In genomic region chr9:92790542-92791527, GRCh38 we compare ENCODE assay signal across 8 cellular contexts. TPM values are rescaled to one million over a fixed set of nuclear protein-coding genes. Genes with fewer than 3 reads are reported as not detected.
DNase-seq lines count a peak whose midpoint lies in the region; ATAC-seq and TF ChIP-seq lines count a peak whose summit lies in the region.

No MANE protein-coding gene starts in this region.

- CTCF ChIA-PET in activated CD4-positive, alpha-beta T cell treated with anti-CD3 and anti-CD28 coated beads for 36 hours (lab: Charles Lee), result interaction anchor here (0.6 to 3.9 kb wide), 31 partner anchors 9 to 656 kb away, joined by 3 to 71 read pairs (median 4); partner anchors contain the start of genes BICD2 and IPPK

- no peak overlapping the region for H3K4me3 Mint-ChIP-seq in activated CD4-positive, alpha-beta T cell treated with anti-CD3 and anti-CD28 coated beads for 36 hours

- H3K36me3 Mint-ChIP-seq in activated CD4-positive, alpha-beta T cell treated with anti-CD3 and anti-CD28 coated beads for 36 hours (ENCODE audit: low read depth), result no peaks in the 10 kb centered on the region

- H4K20me1 ChIP-seq in DND-41 (ENCODE audit: insufficient read depth, low read length), result no peaks in the 10 kb centered on the region

- H3K9me3 ChIP-seq in DND-41 (ENCODE audit: insufficient read depth, low read length, severe bottlenecking), result no peaks in the 10 kb centered on the region

- no peak overlapping the region for H3K27ac Mint-ChIP-seq in activated CD4-positive, alpha-beta T cell treated with anti-CD3 and anti-CD28 coated beads for 36 hours

- ATAC-seq in DND-41 (ENCODE audit: insufficient read depth, low read depth), result peak; percentile 97
- ATAC-seq in HG02571 (IDR thresholded peaks at IDR 0.05; ENCODE audit: unreplicated experiment), result peak; percentile 65
- ATAC-seq in activated CD4-positive, alpha-beta T cell treated with anti-CD3 and anti-CD28 coated beads for 36 hours, result peak; percentile 87
- peak; percentile 98 for ATAC-seq in left lobe of liver
- ATAC-seq in HG02623 (IDR thresholded peaks at IDR 0.05; ENCODE audit: unreplicated experiment), result no peak

- peak; percentile 73 for DNase-seq in DND-41
- DNase-seq in NCI-H345 (lab: John Stamatoyannopoulos, UW), result peak; percentile 63
- DNase-seq in activated CD4-positive, alpha-beta T cell treated with anti-CD3 and anti-CD28 coated beads for 36 hours, result peak; percentile 84
- peak; percentile 80 for DNase-seq in cerebellum (ENCODE audit: low spot score)
- peak; percentile 76 for DNase-seq in left lobe of liver (ENCODE audit: low spot score)
- DNase-seq in stimulated activated CD4-positive, alpha-beta T cell treated with anti-CD3 and anti-CD28 coated beads, Interleukin-4, amount 100 ng/mL, for 48 hours (ENCODE audit: low read depth in 2 of 2), result peak; percentile 55 to 64

- H3K4me1 Mint-ChIP-seq in activated CD4-positive, alpha-beta T cell treated with anti-CD3 and anti-CD28 coated beads for 36 hours, result peaks cover 9% of the 10 kb centered on the region

- peak; percentile 90 for TF ChIP-seq CTCF in DND-41 (IDR thresholded peaks at IDR 0.05; ENCODE audit: borderline replicate concordance, extremely low read depth, low read length, poor library complexity, severe bottlenecking)

- peak overlapping the region; percentile 38; the same call in 1 of the 2 replicates for H3K4me2 ChIP-seq in DND-41 (ENCODE audit: insufficient read depth, low read length)

- intact Hi-C loops in activated CD4-positive, alpha-beta T cell treated with anti-CD3 and anti-CD28 coated beads for 36 hours (cut with DNase I, micrococcal nuclease), result loop anchor here (1.0 to 2.0 kb wide), 4 partner anchors 26 to 656 kb away; no protein-coding TSS in a partner anchor

- H3K9me3 Mint-ChIP-seq in activated CD4-positive, alpha-beta T cell treated with anti-CD3 and anti-CD28 coated beads for 36 hours (ENCODE audit: low read depth), result peaks cover 3% of the 10 kb centered on the region

- peak overlapping the region; percentile 54; the same call in 1 of the 2 replicates for H2AFZ ChIP-seq in DND-41 (ENCODE audit: low read depth, low read length)

- POLR2A ChIA-PET in activated CD4-positive, alpha-beta T cell treated with anti-CD3 and anti-CD28 coated beads for 36 hours (lab: Charles Lee), result no interaction called here

- H3K4me3 ChIP-seq in DND-41 (ENCODE audit: low read depth in 1 of 2, low read length in 2 of 2), result no peak overlapping the region

- H3K27me3 ChIP-seq in DND-41 (ENCODE audit: insufficient read depth, low read length, poor library complexity), result no peaks in the 10 kb centered on the region

- H3K9ac ChIP-seq in DND-41 (ENCODE audit: low read depth, low read length), result no peak overlapping the region

- 0 out of 2 replicates have a peak, but pooled peaks cover 3% of the 10 kb centered on the region for H3K4me1 ChIP-seq in DND-41 (ENCODE audit: insufficient read depth, low read length)

- no peaks in the 10 kb centered on the region for H3K79me2 ChIP-seq in DND-41 (ENCODE audit: insufficient read depth, low read length)

- no peak overlapping the region for H3K27ac ChIP-seq in DND-41 (ENCODE audit: low read length)

- no peaks in the 10 kb centered on the region for H3K27me3 Mint-ChIP-seq in activated CD4-positive, alpha-beta T cell treated with anti-CD3 and anti-CD28 coated beads for 36 hours

- H3K36me3 ChIP-seq in DND-41 (ENCODE audit: insufficient read depth, low read length), result no peaks in the 10 kb centered on the region

RNA-seq across cellular contexts. Expression of gene BICD2, which starts 26.2 kb away (rescaled TPM):
- 10 to 100 TPM; 13.3 to 14.2 TPM for total RNA-seq in activated CD4-positive, alpha-beta T cell treated with anti-CD3 and anti-CD28 coated beads for 36 hours
- total RNA-seq in cerebellum, result 32.4 TPM
- 8.0 TPM for total RNA-seq in left lobe of liver
